ENCODE assay signal across 8 cellular contexts in genomic region chr15:38683382-38684242, GRCh38.
DNase-seq lines count a peak whose midpoint lies in the region; ATAC-seq lines count a peak whose summit lies in the region.

No MANE protein-coding gene starts in this region.

- DNase-seq in ELR (ENCODE audit: low read depth), result peak; percentile 57
- peak; percentile 62 for DNase-seq in KBM-7
- DNase-seq in SW480 (ENCODE audit: low spot score), result peak; percentile 38
- DNase-seq in amygdala (lab: John Stamatoyannopoulos, UW), result peak in 39 of 56 donors; percentile 2 to 75 (median 30)
- peak; percentile 5 for DNase-seq in iPS DF 4.7 (ENCODE audit: extremely low read depth, low spot score)
- peak; percentile 45 to 54 for DNase-seq in stimulated activated CD4-positive, alpha-beta T cell treated with anti-CD3 and anti-CD28 coated beads, Interleukin-1b, Interleukin-23, amount 100 ng/mL, for 1 hour (ENCODE audit: low read depth in 2 of 2)
- DNase-seq in posterior vena cava (ENCODE audit: low spot score), result no peak

- intact Hi-C loops in posterior vena cava (cut with DNase I), result loop anchor here (10.0 kb wide), 3 partner anchors 119 to 239 kb away; partner anchors contain the start of gene RASGRP1 (in 1 of the 2)

- ATAC-seq in GM21423 (IDR thresholded peaks at IDR 0.05; ENCODE audit: unreplicated experiment), result peak; percentile 79

- in situ Hi-C loops in KBM-7 (cut with MboI; ENCODE audit: low pct_unique_long_range_greater_than_20kb, low sequenced_read_pairs), result loop anchor here (25.0 kb wide), 1 partner anchor 221 kb away; the partner anchor contains the start of gene FAM98B
